In genomic region chr4:19005211-19005610, GRCh38 we compare ENCODE assay signal across 23 cellular contexts.
DNase-seq lines count a peak whose midpoint lies in the region; ATAC-seq, FAIRE-seq and TF ChIP-seq lines count a peak whose summit lies in the region.
"Had no signal": no experiment of that assay in that cellular context is flagged by ENCODE, and none has a peak within 500 bp of the region (broad histone marks: within the 10 kb centered on the region; RNA-seq: fewer than 3 reads in every experiment).

No MANE protein-coding gene starts in this region.

- no peak overlapping the region for H3K4me3 Mint-ChIP-seq in astrocyte (ENCODE audit: unreplicated experiment)
- H3K4me3 Mint-ChIP-seq: activated CD4-positive, alpha-beta T cell treated with anti-CD3 and anti-CD28 coated beads, Interleukin-2, amount 10 ng/mL, durations not matched to agents 24 days and 14 days had no signal

- TF ChIP-seq CTCF in astrocyte (IDR thresholded peaks at IDR 0.05; ENCODE audit: insufficient read depth, low read depth, low read length) = no peak

- H3K4me2 ChIP-seq in astrocyte (ENCODE audit: low read length) = peak overlapping the region; percentile 64
- H3K4me2 ChIP-seq: BLaER1 treated with 17β-estradiol and CSF1 and Interleukin-3, amounts not matched to agents 10 nM and 100 nM had no signal

- H3K27me3 Mint-ChIP-seq in astrocyte (ENCODE audit: low read depth, unreplicated experiment) = no peaks in the 10 kb centered on the region
- H3K27me3 Mint-ChIP-seq: activated CD4-positive, alpha-beta T cell treated with anti-CD3 and anti-CD28 coated beads, Interleukin-2, amount 10 ng/mL, durations not matched to agents 24 days and 14 days had no signal

- H3K27ac Mint-ChIP-seq in astrocyte (ENCODE audit: unreplicated experiment) = peak overlapping the region; percentile 67
- H3K27ac Mint-ChIP-seq: activated CD4-positive, alpha-beta T cell treated with anti-CD3 and anti-CD28 coated beads, Interleukin-2, amount 10 ng/mL, durations not matched to agents 24 days and 14 days had no signal

- H3K4me1 ChIP-seq in astrocyte (ENCODE audit: insufficient read depth, low read length) = no peaks in the 10 kb centered on the region
- H3K4me1 ChIP-seq: pancreas, suprapubic skin had no signal

- H3K27ac ChIP-seq in astrocyte (ENCODE audit: low read depth, low read length) = peak overlapping the region; percentile 18
- H3K27ac ChIP-seq: BLaER1 treated with 17β-estradiol and CSF1 and Interleukin-3, amounts not matched to agents 10 nM and 100 nM; pancreas; RWPE1; suprapubic skin had no signal

- no peaks in the 10 kb centered on the region for H3K36me3 Mint-ChIP-seq in astrocyte (ENCODE audit: low read depth, unreplicated experiment)

- FAIRE-seq in astrocyte (lab: Jason Lieb, UNC) = peak; percentile 68
- FAIRE-seq: endothelial cell of umbilical vein, K562, pancreas, small intestine had no signal

- H2AFZ ChIP-seq in astrocyte (ENCODE audit: low read depth, low read length) = peak overlapping the region; percentile 37

- H3K4me1 Mint-ChIP-seq in astrocyte (ENCODE audit: low read depth, unreplicated experiment) = peaks cover 10% of the 10 kb centered on the region
- H3K4me1 Mint-ChIP-seq: activated CD4-positive, alpha-beta T cell treated with anti-CD3 and anti-CD28 coated beads, Interleukin-2, amount 10 ng/mL, durations not matched to agents 24 days and 14 days had no signal

- no peaks in the 10 kb centered on the region for H3K36me3 ChIP-seq in astrocyte (ENCODE audit: insufficient read depth, low read length)
- H3K36me3 ChIP-seq: BLaER1 treated with 17β-estradiol and CSF1 and Interleukin-3, amounts not matched to agents 10 nM and 100 nM; pancreas; suprapubic skin had no signal

- H3K9me3 Mint-ChIP-seq in astrocyte (ENCODE audit: unreplicated experiment) = peaks cover 5% of the 10 kb centered on the region

- H4K20me1 ChIP-seq in astrocyte (ENCODE audit: insufficient read depth, low read length) = no peaks in the 10 kb centered on the region
- H4K20me1 ChIP-seq: BLaER1 treated with 17β-estradiol and CSF1 and Interleukin-3, amounts not matched to agents 10 nM and 100 nM had no signal

- no peak overlapping the region for H3K9ac ChIP-seq in astrocyte (ENCODE audit: low read length)
- H3K9ac ChIP-seq: BLaER1 treated with 17β-estradiol and CSF1 and Interleukin-3, amounts not matched to agents 10 nM and 100 nM had no signal

- no peaks in the 10 kb centered on the region for H3K27me3 ChIP-seq in astrocyte (ENCODE audit: insufficient read depth, low read length)
- H3K27me3 ChIP-seq: BLaER1 treated with 17β-estradiol and CSF1 and Interleukin-3, amounts not matched to agents 10 nM and 100 nM; pancreas; suprapubic skin had no signal

- H3K9me3 ChIP-seq in astrocyte (ENCODE audit: insufficient read depth, low read depth, low read length) = no peaks in the 10 kb centered on the region
- H3K9me3 ChIP-seq: pancreas had no signal

- no peaks in the 10 kb centered on the region for H3K79me2 ChIP-seq in astrocyte (ENCODE audit: insufficient read depth, low read length)

- H3K4me3 ChIP-seq in astrocyte (ENCODE audit: insufficient read depth, low read depth, low read length) (no peak overlapping the region), skeletal muscle cell (ENCODE audit: low read depth, low read length) (no peak overlapping the region)
- H3K4me3 ChIP-seq: BLaER1 treated with 17β-estradiol and CSF1 and Interleukin-3, amounts not matched to agents 10 nM and 100 nM; K562; pancreas; suprapubic skin had no signal

- DNase-seq in GM03348 (ENCODE audit: low spot score) (peak; percentile 27), astrocyte (ENCODE audit: low read depth) (peak; percentile 64), iris pigment epithelial cell (ENCODE audit: low read depth) (peak; percentile 76), skeletal muscle cell (ENCODE audit: low read depth) (peak; percentile 0), DMS153 (lab: John Stamatoyannopoulos, UW) (no peak), amniotic stem cell (lab: John Stamatoyannopoulos, UW) (no peak)
- DNase-seq: activated CD4-positive, alpha-beta T cell treated with anti-CD3 and anti-CD28 coated beads, Interleukin-2, amount 10 ng/mL, durations not matched to agents 24 days and 14 days; activated CD8-positive, alpha-beta memory T cell treated with anti-CD3 and anti-CD28 coated beads, Interleukin-2, amount 50 U/mL, for 48 hours; activated effector memory CD4-positive, alpha-beta T cell treated with anti-CD3 and anti-CD28 coated beads, Interleukin-2, amount 50 U/mL, for 16 hours; aorta; cortex of kidney; foreskin melanocyte; left ventricle myocardium superior; MV-4-11; NCI-H2029; pancreas; small intestine had no signal

- ATAC-seq in GM21367 (IDR thresholded peaks at IDR 0.05; ENCODE audit: unreplicated experiment) = no peak
- ATAC-seq: K562, left ventricle myocardium superior, pancreas had no signal

Comparison
In these comparisons a context has a peak if more than half of its experiments do, and no peak if none do; other contexts are left out.
1. DNase-seq: peak in GM03348 (single experiment), astrocyte (single experiment), iris pigment epithelial cell (single experiment) and skeletal muscle cell (single experiment); none in DMS153 (single experiment) and amniotic stem cell (single experiment).